In genomic region chr7:78039791-78040776, GRCh38 we compare ENCODE assay signal across 8 cellular contexts.
DNase-seq lines count a peak whose midpoint lies in the region; ATAC-seq, FAIRE-seq and TF ChIP-seq lines count a peak whose summit lies in the region.

No MANE protein-coding gene starts in this region.

- TF ChIP-seq EP300 in H1 (IDR thresholded peaks at IDR 0.05; ENCODE audit: borderline replicate concordance in 1 of 2, low read depth in 2 of 2, low read length in 2 of 2): no peak

- peak overlapping the region; percentile 92 for H2BK15ac ChIP-seq in H1 (ENCODE audit: low read length)

- H2AK5ac ChIP-seq in H1 (ENCODE audit: low read depth, low read length): no peak overlapping the region

- no peak overlapping the region for H3K18ac ChIP-seq in H1 (ENCODE audit: extremely low read depth, low read length)

- no peak overlapping the region for H4K8ac ChIP-seq in H1 (ENCODE audit: extremely low read depth, insufficient read depth, low read length)

- no peak overlapping the region for H4K91ac ChIP-seq in H1 (replicated peaks; ENCODE audit: insufficient read length, low read length)

- H3K4me3 ChIP-seq in H1 (ENCODE audit: extremely low read depth in 1 of 4, insufficient read depth in 2 of 4, low read depth in 3 of 4, low read length in 4 of 4): no peak overlapping the region

- H3K4ac ChIP-seq in H1 (replicated peaks; ENCODE audit: insufficient read length, low read depth, low read length): no peak overlapping the region

- peak; percentile 71 for FAIRE-seq in H1 (lab: Jason Lieb, UNC)

- no peaks in the 10 kb centered on the region for H3K27me3 Mint-ChIP-seq in progenitor cell of endocrine pancreas

- H3K9ac ChIP-seq in H1 (replicated peaks in 1 of 4; ENCODE audit: extremely low read depth in 1 of 4, low read depth in 3 of 4, low read length in 3 of 4): no peak overlapping the region

- peak overlapping the region; percentile 34 for H3K27ac Mint-ChIP-seq in progenitor cell of endocrine pancreas

- H3K27ac ChIP-seq in C4-2B: no peak overlapping the region
- no peak overlapping the region for H3K27ac ChIP-seq in H1 (ENCODE audit: low read depth, low read length)

- H4K20me1 ChIP-seq in H1 (replicated peaks in 1 of 2; ENCODE audit: control insufficient read depth in 1 of 2, insufficient read depth in 2 of 2, low read length in 2 of 2): no peaks in the 10 kb centered on the region

- TF ChIP-seq CTCF in C4-2B (conservative IDR thresholded peaks at IDR 0.05): peak; percentile 93
- peak; percentile 82 to 95 (median 95) for TF ChIP-seq CTCF in H1 (IDR thresholded peaks at IDR 0.05; ENCODE audit: control extremely low read depth in 1 of 3, insufficient read depth in 1 of 3, low read depth in 1 of 3, low read length in 3 of 3)
- peak; percentile 27 for TF ChIP-seq CTCF in progenitor cell of endocrine pancreas (IDR thresholded peaks at IDR 0.05; ENCODE audit: unreplicated experiment)

- no peaks in the 10 kb centered on the region for H3K27me3 ChIP-seq in H1 (replicated peaks in 1 of 4; ENCODE audit: control insufficient read depth in 3 of 4, extremely low read depth in 1 of 4, insufficient read depth in 3 of 4, low read length in 3 of 4)

- no peak overlapping the region for H2BK5ac ChIP-seq in H1 (ENCODE audit: low read depth, low read length)

- no peak overlapping the region for H3K14ac ChIP-seq in H1 (ENCODE audit: insufficient read length)

- peak overlapping the region in 1 of 2 experiments; percentile 42; a peak in 2 of 4 replicates for H3K4me2 ChIP-seq in H1 (ENCODE audit: insufficient read depth in 1 of 2, low read depth in 2 of 2, low read length in 2 of 2)

- TF ChIP-seq RAD21 in H1 (IDR thresholded peaks at IDR 0.05 in 1 of 2, conservative IDR thresholded peaks at IDR 0.05 in 1 of 2; ENCODE audit: low read depth in 2 of 2, low read length in 2 of 2): peak; percentile 78 to 79

- 57% methylated on average over 32 of the region's 40 CpGs; no CpG with 5 or more reads in 1 of the 2 experiments for WGBS in H1 (ENCODE audit: extremely low coverage in 1 of 2, insufficient coverage in 1 of 2, insufficient read length in 1 of 2, insufficient replicate concordance in 2 of 2, low coverage in 1 of 2, low lambda C conversion rate in 2 of 2, missing lambda C conversion rate in 1 of 2), 2 experiments

- H4K5ac ChIP-seq in H1 (ENCODE audit: insufficient read length, low read depth, low read length): no peak overlapping the region

- H3K23me2 ChIP-seq in H1 (ENCODE audit: low read depth, low read length): peaks cover 2% of the 10 kb centered on the region; the same call in 1 of the 2 replicates

- H2BK12ac ChIP-seq in H1 (ENCODE audit: low read depth, low read length): 0 out of 2 replicates have a peak overlapping the region, but pooled peaks have one; percentile 60

- H3K4me1 ChIP-seq in H1 (replicated peaks in 1 of 4; ENCODE audit: control insufficient read depth in 3 of 4, insufficient read depth in 4 of 4, low read length in 3 of 4): peaks cover 3 to 20% (median 13%) of the 10 kb centered on the region in 4 experiments; a peak in 5 of 7 replicates

- H3K4me1 Mint-ChIP-seq in progenitor cell of endocrine pancreas (ENCODE audit: low read depth): peaks cover 23% of the 10 kb centered on the region

- H3K23ac ChIP-seq in H1 (ENCODE audit: insufficient read length): no peak overlapping the region

- no peak overlapping the region for H3K4me3 Mint-ChIP-seq in progenitor cell of endocrine pancreas (ENCODE audit: low read depth)

- H3K79me1 ChIP-seq in H1 (ENCODE audit: low read depth, low read length): no peaks in the 10 kb centered on the region

- H3K79me2 ChIP-seq in H1 (ENCODE audit: control insufficient read depth in 1 of 2, insufficient read depth in 2 of 2, low read length in 2 of 2): no peaks in the 10 kb centered on the region

- CTCF ChIA-PET in H1 (lab: Charles Lee; ENCODE audit: partially characterized antibody): interaction anchor here (0.5 to 6.5 kb wide), 43 partner anchors 9 to 1394 kb away, joined by 3 to 73 read pairs (median 5); no protein-coding TSS in a partner anchor

- ATAC-seq in GM19438 (IDR thresholded peaks at IDR 0.05; ENCODE audit: low read depth, unreplicated experiment) (peak; percentile 95), HG03439 (IDR thresholded peaks at IDR 0.05; ENCODE audit: unreplicated experiment) (peak; percentile 85)

- H2BK120ac ChIP-seq in H1 (replicated peaks; ENCODE audit: low read depth, low read length): no peak overlapping the region

- H3K9me3 ChIP-seq in H1 (ENCODE audit: insufficient read depth in 2 of 2, low read depth in 1 of 2, low read length in 1 of 2): no peaks in the 10 kb centered on the region

- POLR2A ChIA-PET in H1 (lab: Charles Lee; ENCODE audit: partially characterized antibody): interaction anchor here (2.5 kb wide), 1 partner anchor 20 kb away, joined by 8 read pairs; no protein-coding TSS in a partner anchor

- H3K36me3 ChIP-seq in H1 (ENCODE audit: control insufficient read depth in 2 of 4, insufficient read depth in 4 of 4, low read length in 3 of 4): no peaks in the 10 kb centered on the region

- H2BK20ac ChIP-seq in H1 (ENCODE audit: low read length): no peak overlapping the region

- DNase-seq in activated CD4-positive, CD25-positive, alpha-beta regulatory T cell treated with anti-CD3 and anti-CD28 coated beads, Interleukin-2, amount 50 U/mL, for 72 hours: peak; percentile 44
- DNase-seq in H1 (ENCODE audit: low read depth in 1 of 2, low spot score in 2 of 2) (peak; percentile 51 to 95), progenitor cell of endocrine pancreas (ENCODE audit: low spot score, unreplicated experiment) (no peak), islet precursor cell (no peak), dedifferentiated amniotic fluid mesenchymal stem cell (ENCODE audit: extremely low spot score) (no peak)

- peaks cover 1% of the 10 kb centered on the region for H3K36me3 Mint-ChIP-seq in progenitor cell of endocrine pancreas (ENCODE audit: insufficient read depth)

- H3K56ac ChIP-seq in H1 (replicated peaks; ENCODE audit: insufficient read length, low read depth, low read length): no peak overlapping the region

- H2AFZ ChIP-seq in H1 (ENCODE audit: low read length): no peak overlapping the region; the same call in 1 of the 2 replicates

- no peak for TF ChIP-seq POLR2A in H1 (IDR thresholded peaks at IDR 0.05; ENCODE audit: control extremely low read depth in 1 of 2, low read depth in 2 of 2, low read length in 2 of 2)

- H3K9me3 Mint-ChIP-seq in progenitor cell of endocrine pancreas (ENCODE audit: low read depth): no peaks in the 10 kb centered on the region

TF ChIP-seq in H1, 55 proteins besides CTCF, POLR2A, EP300 and RAD21:
- TF ChIP-seq YY1 (IDR thresholded peaks at IDR 0.05; ENCODE audit: low read depth, low read length) (peak; percentile 13; the same call in 1 of the 2 replicates), ATF2 (IDR thresholded peaks at IDR 0.05; ENCODE audit: low read length) (peak; percentile 43; the same call in 1 of the 2 replicates), TEAD4 (IDR thresholded peaks at IDR 0.05; ENCODE audit: low read depth, low read length) (peak; percentile 64), TAF1 (IDR thresholded peaks at IDR 0.05; ENCODE audit: low read depth, low read length) (0 out of 2 replicates have a peak, but pooled peaks have one; percentile 26), KDM4A (IDR thresholded peaks at IDR 0.05; ENCODE audit: low read depth, low read length, severe bottlenecking) (no peak)

Comparison
In these comparisons a context has a peak if more than half of its experiments do, and no peak if none do; other contexts are left out.
1. CTCF ChIP-seq: peak in every context shown above with its lines; median percentile 95 in H1; 93 in C4-2B; 27 in progenitor cell of endocrine pancreas.
2. DNase-seq: peak in activated CD4-positive, CD25-positive, alpha-beta regulatory T cell treated with anti-CD3 and anti-CD28 coated beads, Interleukin-2, amount 50 U/mL, for 72 hours (single experiment) and H1 (2 of 2); none in progenitor cell of endocrine pancreas (single experiment), islet precursor cell (single experiment) and dedifferentiated amniotic fluid mesenchymal stem cell (single experiment).